ENCODE assay signal across 8 cellular contexts in genomic region chr14:56339855-56340701, GRCh38.
A peak's percentile ranks its signal among the peaks of the same experiment; 100 is the strongest.
DNase-seq lines count a peak whose midpoint lies in the region; ATAC-seq and TF ChIP-seq lines count a peak whose summit lies in the region.

No MANE protein-coding gene starts in this region.

- no peaks in the 10 kb centered on the region for H3K36me3 Mint-ChIP-seq in activated T-helper 17 cell treated with anti-CD3 and anti-CD28 coated beads, Interleukin-2, amount 50 U/mL, for 72 hours (ENCODE audit: low read depth)

- ATAC-seq in GM21360 (IDR thresholded peaks at IDR 0.05; ENCODE audit: unreplicated experiment), result peak; percentile 79
- peak; percentile 69 for ATAC-seq in activated T-helper 17 cell treated with anti-CD3 and anti-CD28 coated beads, Interleukin-2, amount 50 U/mL, for 72 hours (replicated peaks)
- ATAC-seq in foreskin keratinocyte, result peak; percentile 92
- ATAC-seq in omental fat pad (ENCODE audit: low FRiP score), result peak; percentile 94

- H3K4me3 Mint-ChIP-seq in activated T-helper 17 cell treated with anti-CD3 and anti-CD28 coated beads, Interleukin-2, amount 50 U/mL, for 72 hours, result no peak overlapping the region

- H3K36me3 ChIP-seq in Peyer's patch (no peaks in the 10 kb centered on the region), tibial nerve (no peaks in the 10 kb centered on the region)

- H3K9me3 Mint-ChIP-seq in activated T-helper 17 cell treated with anti-CD3 and anti-CD28 coated beads, Interleukin-2, amount 50 U/mL, for 72 hours, result no peaks in the 10 kb centered on the region

- peak; percentile 77 for TF ChIP-seq RAD21 in Ishikawa (IDR thresholded peaks at IDR 0.05; ENCODE audit: low read depth)

- H3K4me3 ChIP-seq in Peyer's patch (no peak overlapping the region), tibial nerve (no peak overlapping the region)

- TF ChIP-seq POLR2A in Peyer's patch (IDR thresholded peaks at IDR 0.05) (no peak), tibial nerve (IDR thresholded peaks at IDR 0.05) (no peak)

- no peaks in the 10 kb centered on the region for H3K4me1 Mint-ChIP-seq in activated T-helper 17 cell treated with anti-CD3 and anti-CD28 coated beads, Interleukin-2, amount 50 U/mL, for 72 hours

- no peaks in the 10 kb centered on the region for H3K27me3 Mint-ChIP-seq in activated T-helper 17 cell treated with anti-CD3 and anti-CD28 coated beads, Interleukin-2, amount 50 U/mL, for 72 hours

- TF ChIP-seq EP300 in Ishikawa (IDR thresholded peaks at IDR 0.05; ENCODE audit: borderline replicate concordance), result no peak
- peak in 1 of 2 donors; percentile 83 for TF ChIP-seq EP300 in tibial nerve (IDR thresholded peaks at IDR 0.05)

- TF ChIP-seq CTCF in Peyer's patch (IDR thresholded peaks at IDR 0.05) (peak; percentile 42 to 80 (median 74)), foreskin keratinocyte (conservative IDR thresholded peaks at IDR 0.05) (peak; percentile 86), omental fat pad (IDR thresholded peaks at IDR 0.05) (peak in 1 of 3 donors; percentile 61), tibial nerve (IDR thresholded peaks at IDR 0.05) (peak; percentile 74 to 87 (median 84))

- WGBS in tibial nerve, 2 donors, result 30 to 40% methylated on average over 9 of the region's 9 CpGs

- H3K9me3 ChIP-seq in Peyer's patch (no peaks in the 10 kb centered on the region), tibial nerve (no peaks in the 10 kb centered on the region)

- H3K27ac ChIP-seq in Peyer's patch (peak overlapping the region in 2 of 4 donors; percentile 9 to 17), foreskin keratinocyte (no peak overlapping the region), tibial nerve (peak overlapping the region in 3 of 4 donors; percentile 40 to 74 (median 71))

- H3K27ac Mint-ChIP-seq in activated T-helper 17 cell treated with anti-CD3 and anti-CD28 coated beads, Interleukin-2, amount 50 U/mL, for 72 hours, result no peak overlapping the region

- peak; percentile 82 for DNase-seq in CD1c-positive myeloid dendritic cell (ENCODE audit: extremely low spot score)
- peak; percentile 60 to 85 (median 73) for DNase-seq in Peyer's patch
- peak; percentile 42 to 81 for DNase-seq in foreskin keratinocyte
- DNase-seq in omental fat pad (ENCODE audit: low spot score), result peak; percentile 52
- DNase-seq in tibial nerve (ENCODE audit: low spot score in 2 of 2), result peak; percentile 77 to 86

- H3K4me1 ChIP-seq in Peyer's patch, result peaks cover 0 to 9% (median 0%) of the 10 kb centered on the region in 4 donors
- no peaks in the 10 kb centered on the region for H3K4me1 ChIP-seq in foreskin keratinocyte
- peaks cover 0 to 42% (median 18%) of the 10 kb centered on the region in 4 donors for H3K4me1 ChIP-seq in tibial nerve

- H3K27me3 ChIP-seq in Peyer's patch (no peaks in the 10 kb centered on the region), foreskin keratinocyte (no peaks in the 10 kb centered on the region), tibial nerve (no peaks in the 10 kb centered on the region)

TF ChIP-seq in Ishikawa, 13 proteins besides CTCF, POLR2A, EP300 and RAD21:
- TF ChIP-seq REST (IDR thresholded peaks at IDR 0.05; ENCODE audit: low read depth) (no peak), CREB1 (IDR thresholded peaks at IDR 0.05; ENCODE audit: low read depth) (no peak), USF1 (IDR thresholded peaks at IDR 0.05) (no peak), ZBTB7A (IDR thresholded peaks at IDR 0.05; ENCODE audit: low read depth) (no peak)
TF ChIP-seq in Ishikawa: peak in this region for 0.
